In genomic region chr7:134429481-134429880, GRCh38 we compare ENCODE assay signal across 24 cellular contexts.
"Had no signal": no experiment of that assay in that cellular context is flagged by ENCODE, and none has a peak within 500 bp of the region (broad histone marks: within the 10 kb centered on the region; RNA-seq: fewer than 3 reads in every experiment).

No MANE protein-coding gene starts in this region.

- FAIRE-seq: TTC549 had no signal

- H3K4me2 ChIP-seq: SK-N-SH had no signal

- H3K27me3 ChIP-seq: ascending aorta, MG63, SJCRH30 had no signal

- H3K36me3 ChIP-seq: ascending aorta, MG63, SJCRH30 had no signal

- H3K4me3 ChIP-seq: ascending aorta, MG63, SJCRH30 had no signal

- H3K4me1 ChIP-seq: ascending aorta had no signal

- DNase-seq: activated CD4-positive, alpha-beta T cell treated with anti-CD3 and anti-CD28 coated beads, Interleukin-2, amount 10 ng/mL, durations not matched to agents 24 days and 14 days; activated CD4-positive, alpha-beta T cell treated with anti-CD3 and anti-CD28 coated beads, Interleukin-2, amount 50 U/mL, for 4 hours; activated CD8-positive, alpha-beta T cell treated with anti-CD3 and anti-CD28 coated beads for 36 hours; activated gamma-delta T cell; activated naive CD4-positive, alpha-beta T cell treated with Interleukin-2 at 50 U/mL for 16 hours; activated naive CD8-positive, alpha-beta T cell treated with anti-CD3 and anti-CD28 coated beads, Interleukin-2, amount 10 ng/mL, durations not matched to agents 7 days and 5 days; activated T-cell treated with anti-CD3 and anti-CD28 coated beads, Interleukin-2, amount 50 U/mL, for 1 hour; amygdala; Kasumi-1; MG63; MV-4-11; NCI-H1092; NCI-H1436 treated with DMSO at 0.1 percent for 48 hours; NCI-H1694 treated with DMSO at 0.1 percent for 48 hours; NCI-H2029; NCI-H510A; NCI-H526; NCI-H748 treated with DMSO at 0.1 percent for 48 hours; OCI-M1; SHP77; SJCRH30; SK-N-SH had no signal

- H3K27ac ChIP-seq: ascending aorta, SJCRH30 had no signal

- H3K9me3 ChIP-seq: ascending aorta, MG63, SJCRH30, SK-N-SH had no signal

- H3K9ac ChIP-seq: SK-N-SH had no signal

- ATAC-seq: activated CD8-positive, alpha-beta T cell treated with anti-CD3 and anti-CD28 coated beads for 36 hours had no signal
